Comparison of ENCODE assay signal across 12 cellular contexts in the genomic region with DNA sequence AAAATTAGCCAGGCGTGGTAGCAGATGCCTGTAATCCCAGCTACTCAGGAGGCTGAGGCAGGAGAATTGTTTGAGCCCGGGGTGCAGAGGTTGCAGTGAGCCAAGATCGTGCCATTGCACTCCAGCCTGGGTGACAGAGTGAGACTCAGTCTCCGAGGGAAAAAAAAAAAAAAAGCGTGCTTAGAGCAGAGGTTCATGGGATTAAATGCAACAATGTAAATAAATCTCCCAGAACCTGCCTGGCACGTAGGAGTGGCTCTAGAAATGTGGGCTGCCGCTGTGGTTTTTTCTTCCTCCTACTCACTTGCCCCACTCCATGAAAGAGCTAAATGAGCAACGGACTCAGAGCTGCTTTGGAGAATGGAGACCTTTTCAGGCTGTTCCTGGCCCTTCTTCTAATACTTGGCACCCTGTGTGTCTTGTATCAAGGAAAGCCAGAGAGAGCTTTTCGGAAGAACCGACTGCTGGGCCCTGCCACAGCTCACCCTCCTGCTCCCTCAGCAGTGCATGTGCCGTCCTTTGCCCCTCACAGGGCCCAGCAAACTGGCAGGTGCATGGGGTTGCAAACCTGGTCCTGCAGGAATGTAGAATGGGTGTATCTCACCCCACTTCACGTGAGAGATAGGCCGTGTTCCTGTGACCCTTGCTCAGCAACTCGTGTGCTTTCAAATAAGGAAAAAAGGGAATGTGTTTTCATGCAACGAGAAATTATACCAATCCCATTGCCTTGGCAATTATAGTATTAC. TPM values are rescaled to one million over a fixed set of nuclear protein-coding genes. Genes with fewer than 3 reads are reported as not detected.
A peak's percentile ranks its signal among the peaks of the same experiment; 100 is the strongest.
DNase-seq lines count a peak whose midpoint lies in the region; ATAC-seq, FAIRE-seq and TF ChIP-seq lines count a peak whose summit lies in the region.
"Had no signal": no experiment of that assay in that cellular context is flagged by ENCODE, and none has a peak within 500 bp of the region (broad histone marks: within the 10 kb centered on the region; RNA-seq: fewer than 3 reads in every experiment).

No MANE protein-coding gene starts in this region.

- H3K9me3 Mint-ChIP-seq in stimulated activated naive CD8-positive, alpha-beta T cell treated with anti-CD3 and anti-CD28 coated beads, Interleukin-15, Interleukin-2, amounts not matched to agents 100 ng/mL and 50 ng/mL, for 24 hours, result no peaks in the 10 kb centered on the region
- no peaks in the 10 kb centered on the region for H3K9me3 Mint-ChIP-seq in osteocyte (ENCODE audit: unreplicated experiment)

- CTCF ChIA-PET in Panc1 (lab: Charles Lee), result interaction anchor here (0.9 kb wide), 1 partner anchor 47 kb away, joined by 3 read pairs; no protein-coding TSS in a partner anchor

- peaks cover 34% of the 10 kb centered on the region for H3K4me1 Mint-ChIP-seq in stimulated activated naive CD8-positive, alpha-beta T cell treated with anti-CD3 and anti-CD28 coated beads, Interleukin-15, Interleukin-2, amounts not matched to agents 100 ng/mL and 50 ng/mL, for 24 hours (ENCODE audit: low read depth)
- peaks cover 7% of the 10 kb centered on the region for H3K4me1 Mint-ChIP-seq in osteocyte (ENCODE audit: unreplicated experiment)

- H3K36me3 Mint-ChIP-seq in stimulated activated naive CD8-positive, alpha-beta T cell treated with anti-CD3 and anti-CD28 coated beads, Interleukin-15, Interleukin-2, amounts not matched to agents 100 ng/mL and 50 ng/mL, for 24 hours (ENCODE audit: low read depth), result no peaks in the 10 kb centered on the region
- H3K36me3 Mint-ChIP-seq in osteocyte (ENCODE audit: unreplicated experiment), result no peaks in the 10 kb centered on the region

- no peak for FAIRE-seq in kidney (lab: Jason Lieb, UNC)

- H3K9me3 ChIP-seq in Panc1 (ENCODE audit: control insufficient read depth, insufficient read depth, low read depth, low read length), result no peaks in the 10 kb centered on the region
- H3K9me3 ChIP-seq in duodenal mucosa (ENCODE audit: control insufficient read depth in 1 of 2, low read length in 2 of 2), result no peaks in the 10 kb centered on the region
- no peaks in the 10 kb centered on the region for H3K9me3 ChIP-seq in kidney (ENCODE audit: control insufficient read depth in 1 of 2, low read length in 2 of 2)

- intact Hi-C loops in Panc1 (cut with micrococcal nuclease; ENCODE audit: unreplicated experiment), result no loop called here
- intact Hi-C loops in kidney (cut with DNase I), result no loop called here

- POLR2A ChIA-PET in Panc1 (lab: Charles Lee), result interaction anchor here (0.7 kb wide), 1 partner anchor 215 kb away, joined by 4 read pairs; no protein-coding TSS in a partner anchor

- H3K4me3 Mint-ChIP-seq in stimulated activated naive CD8-positive, alpha-beta T cell treated with anti-CD3 and anti-CD28 coated beads, Interleukin-15, Interleukin-2, amounts not matched to agents 100 ng/mL and 50 ng/mL, for 24 hours, result peak overlapping the region; percentile 60
- no peak overlapping the region for H3K4me3 Mint-ChIP-seq in osteocyte (ENCODE audit: unreplicated experiment)

- no TSS peak for BruUV-seq in Panc1 (replicated peaks; lab: Mats Ljungman, UMichigan)

- H3K4me3 ChIP-seq in Panc1 (ENCODE audit: low read depth in 2 of 2, low read length in 2 of 2) (no peak overlapping the region), duodenal mucosa (ENCODE audit: low read depth in 1 of 2, low read length in 2 of 2) (peak overlapping the region; percentile 40 to 46), kidney (ENCODE audit: low read length in 2 of 2) (no peak overlapping the region)

- H3K27me3 ChIP-seq in Panc1 (ENCODE audit: control insufficient read depth, insufficient read depth, low read length), result no peaks in the 10 kb centered on the region
- no peaks in the 10 kb centered on the region for H3K27me3 ChIP-seq in duodenal mucosa (ENCODE audit: control insufficient read depth in 1 of 2, insufficient read depth in 2 of 2, low read length in 2 of 2)

- peak overlapping the region; percentile 1 to 41 for H3K9ac ChIP-seq in duodenal mucosa (ENCODE audit: low read depth in 1 of 2, low read length in 2 of 2)
- no peak overlapping the region for H3K9ac ChIP-seq in kidney (ENCODE audit: low read length in 2 of 2)

- H3K27ac Mint-ChIP-seq in stimulated activated naive CD8-positive, alpha-beta T cell treated with anti-CD3 and anti-CD28 coated beads, Interleukin-15, Interleukin-2, amounts not matched to agents 100 ng/mL and 50 ng/mL, for 24 hours, result peak overlapping the region; percentile 67
- no peak overlapping the region for H3K27ac Mint-ChIP-seq in osteocyte (ENCODE audit: unreplicated experiment)

- DNase-seq in DMS79 treated with DMSO at 0.1 percent for 48 hours (lab: John Stamatoyannopoulos, UW) (peak; percentile 9), DMS79 (lab: John Stamatoyannopoulos, UW) (no peak), Panc1 (ENCODE audit: low read depth, low spot score) (no peak), osteocyte (ENCODE audit: extremely low spot score, unreplicated experiment) (no peak), kidney (no peak), ecto neural progenitor cell (ENCODE audit: low spot score) (no peak)
- DNase-seq: anterior cingulate cortex, NCI-H1930 had no signal

- TF ChIP-seq CTCF in Panc1 (IDR thresholded peaks at IDR 0.05) (no peak), osteocyte (IDR thresholded peaks at IDR 0.05) (no peak), kidney (IDR thresholded peaks at IDR 0.05; ENCODE audit: borderline replicate concordance, extremely low read depth, insufficient read depth) (no peak)

- H3K4me1 ChIP-seq in Panc1 (ENCODE audit: control insufficient read depth, insufficient read depth, low read length) (peaks cover 36% of the 10 kb centered on the region), duodenal mucosa (ENCODE audit: control insufficient read depth in 1 of 2, insufficient read depth in 2 of 2, low read length in 2 of 2) (peaks cover 24 to 33% of the 10 kb centered on the region in 2 donors), kidney (ENCODE audit: control insufficient read depth in 1 of 2, insufficient read depth in 1 of 2, low read depth in 1 of 2, low read length in 2 of 2) (peaks cover 8 to 18% of the 10 kb centered on the region in 2 donors)

- peak overlapping the region; percentile 51 for H3K27ac ChIP-seq in Panc1 (ENCODE audit: low read length)
- peak overlapping the region; percentile 34 for H3K27ac ChIP-seq in duodenal mucosa (ENCODE audit: low read depth, low read length)
- no peak overlapping the region for H3K27ac ChIP-seq in kidney (ENCODE audit: low read depth in 2 of 2, low read length in 2 of 2)
- H3K27ac ChIP-seq: 22Rv1 had no signal

- H3K36me3 ChIP-seq in Panc1 (ENCODE audit: control insufficient read depth, insufficient read depth, low read length), result no peaks in the 10 kb centered on the region
- no peaks in the 10 kb centered on the region for H3K36me3 ChIP-seq in duodenal mucosa (ENCODE audit: control insufficient read depth in 1 of 2, insufficient read depth in 2 of 2, low read length in 2 of 2)
- no peaks in the 10 kb centered on the region for H3K36me3 ChIP-seq in kidney (ENCODE audit: control insufficient read depth in 1 of 2, insufficient read depth in 2 of 2, low read length in 2 of 2)

- H3K27me3 Mint-ChIP-seq in stimulated activated naive CD8-positive, alpha-beta T cell treated with anti-CD3 and anti-CD28 coated beads, Interleukin-15, Interleukin-2, amounts not matched to agents 100 ng/mL and 50 ng/mL, for 24 hours, result peaks cover 16% of the 10 kb centered on the region
- no peaks in the 10 kb centered on the region for H3K27me3 Mint-ChIP-seq in osteocyte (ENCODE audit: unreplicated experiment)

- peak; percentile 29 for ATAC-seq in Panc1

- in situ Hi-C loops in Panc1 (cut with HindIII; ENCODE audit: low pct_unique_long_range_greater_than_20kb, low sequenced_read_pairs), result no loop called here

RNA-seq across cellular contexts. Expression of a gene that starts 52.0 kb away (rescaled TPM):
- total RNA-seq in Panc1 (2021; ENCODE audit: unreplicated experiment) (3.1 TPM), osteocyte (1.2 and 1.3 TPM in 2 replicates), kidney (14.7 TPM)
- polyA plus RNA-seq in Panc1 (2012; ENCODE audit: insufficient read length), result 6.0 TPM
- 73.3 TPM for polyA plus RNA-seq in kidney (ENCODE audit: insufficient read depth, low read depth, low replicate concordance)
- total RNA-seq: kidney epithelial cell had no signal

Comparison
In these comparisons a context has a peak if more than half of its experiments do, and no peak if none do; other contexts are left out.
1. H3K27ac ChIP-seq: peak in Panc1 (single experiment) and duodenal mucosa (single experiment); none in kidney (0 of 2).
2. H3K4me3 ChIP-seq: peak in duodenal mucosa (2 of 2); none in Panc1 (0 of 2) and kidney (0 of 2).
3. H3K9ac ChIP-seq: peak in duodenal mucosa (2 of 2); none in kidney (0 of 2).